Comparison of ENCODE assay signal across 11 cellular contexts in the genomic region with DNA sequence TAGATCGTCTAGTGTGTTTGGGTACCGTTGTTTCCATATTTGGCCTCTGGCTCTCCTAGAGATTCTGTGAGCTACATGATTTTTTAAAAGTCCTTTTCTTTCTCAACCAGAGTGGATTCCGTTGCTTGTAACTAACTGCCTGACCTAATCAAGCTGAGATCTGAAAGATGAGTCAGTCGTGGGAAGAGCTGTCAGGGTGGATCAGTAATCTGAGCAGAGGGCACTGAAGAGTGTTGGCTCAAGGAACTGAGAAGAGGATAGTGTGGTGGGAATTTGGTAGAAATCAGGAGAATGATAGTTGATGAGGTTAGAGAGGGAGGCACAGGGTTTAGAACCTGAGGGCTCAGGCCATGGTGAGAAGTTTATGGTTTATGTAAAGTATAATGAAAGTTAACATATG. TPM values are rescaled to one million over a fixed set of nuclear protein-coding genes. Genes with fewer than 3 reads are reported as not detected.
A peak's percentile ranks its signal among the peaks of the same experiment; 100 is the strongest.
DNase-seq lines count a peak whose midpoint lies in the region; ATAC-seq, FAIRE-seq and TF ChIP-seq lines count a peak whose summit lies in the region.
"Had no signal": no experiment of that assay in that cellular context is flagged by ENCODE, and none has a peak within 500 bp of the region (broad histone marks: within the 10 kb centered on the region; RNA-seq: fewer than 3 reads in every experiment).

No MANE protein-coding gene starts in this region.

- no peaks in the 10 kb centered on the region for H3K9me1 ChIP-seq in K562 (ENCODE audit: control insufficient read depth, insufficient read depth, low read length)

- no peak for ATAC-seq in CD4-positive, alpha-beta T cell (ENCODE audit: poor library complexity)
- no peak for ATAC-seq in K562
- peak in 1 of 2 donors; percentile 53 for ATAC-seq in natural killer cell treated with Interleukin-12 subunit alpha and Interleukin-12 subunit beta and Interleukin-15 and Interleukin-18, amount 100 ng/mL, for 72 hours
- ATAC-seq in HG02588 (IDR thresholded peaks at IDR 0.05; ENCODE audit: unreplicated experiment): no peak

- TF ChIP-seq POLR2A in K562 (conservative IDR thresholded peaks at IDR 0.05) (no peak), sigmoid colon (IDR thresholded peaks at IDR 0.05) (no peak)

- peak overlapping the region; percentile 86 for H3K27ac Mint-ChIP-seq in CD4-positive, alpha-beta T cell
- H3K27ac Mint-ChIP-seq in IgD-negative memory B cell: peak overlapping the region; percentile 9 to 64 (median 37)
- peak overlapping the region; percentile 97 for H3K27ac Mint-ChIP-seq in natural killer cell treated with Interleukin-12 subunit alpha and Interleukin-12 subunit beta and Interleukin-15 and Interleukin-18, amount 100 ng/mL, for 72 hours

- POLR2A ChIA-PET in CD4-positive, alpha-beta T cell (lab: Charles Lee): no interaction called here
- POLR2A ChIA-PET in K562 (lab: Yijun Ruan, JAX): no interaction called here

- in situ Hi-C loops in K562 (cut with MboI) (no loop called here), HAP-1 (cut with MboI; ENCODE audit: low sequenced_read_pairs) (no loop called here)

- no peaks in the 10 kb centered on the region for H3K27me3 Mint-ChIP-seq in CD4-positive, alpha-beta T cell
- H3K27me3 Mint-ChIP-seq in IgD-negative memory B cell: no peaks in the 10 kb centered on the region
- H3K27me3 Mint-ChIP-seq in natural killer cell treated with Interleukin-12 subunit alpha and Interleukin-12 subunit beta and Interleukin-15 and Interleukin-18, amount 100 ng/mL, for 72 hours: no peaks in the 10 kb centered on the region

- no peaks in the 10 kb centered on the region for H3K9me3 ChIP-seq in CD4-positive, alpha-beta T cell (ENCODE audit: control insufficient read depth, low read length)
- H3K9me3 ChIP-seq in K562 (replicated peaks; ENCODE audit: control insufficient read depth, insufficient read depth, low read depth, low read length) (no peaks in the 10 kb centered on the region), HAP-1 (no peaks in the 10 kb centered on the region), sigmoid colon (no peaks in the 10 kb centered on the region), kidney (ENCODE audit: control insufficient read depth in 1 of 2, low read length in 2 of 2) (no peaks in the 10 kb centered on the region)

- H2AFZ ChIP-seq in K562 (ENCODE audit: low read depth, low read length): 0 out of 2 replicates have a peak overlapping the region, but pooled peaks have one; percentile 24

- H3K36me3 ChIP-seq in K562 (ENCODE audit: control insufficient read depth, insufficient read depth, low read length): 0 out of 3 replicates have a peak, but pooled peaks cover 2% of the 10 kb centered on the region
- H3K36me3 ChIP-seq in HAP-1 (replicated peaks): 0 out of 2 replicates have a peak, but pooled peaks cover 2% of the 10 kb centered on the region
- peaks cover 0 to 30% (median under 1%) of the 10 kb centered on the region in 4 donors for H3K36me3 ChIP-seq in sigmoid colon
- H3K36me3 ChIP-seq in kidney (ENCODE audit: control insufficient read depth in 1 of 2, insufficient read depth in 2 of 2, low read length in 2 of 2): no peaks in the 10 kb centered on the region

- intact Hi-C loops in CD4-positive, alpha-beta T cell (cut with DNase I, micrococcal nuclease): loop anchor here in 1 of 2 experiments (5.0 to 10.0 kb wide), 2 partner anchors 54 to 203 kb away; a partner anchor contains a TSS
- intact Hi-C loops in K562 (cut with micrococcal nuclease) (no loop called here), sigmoid colon (cut with DNase I) (loop anchor here (10.0 kb wide), 1 partner anchor 206 kb away; no protein-coding TSS in a partner anchor), kidney (cut with DNase I) (no loop called here)

- CTCF ChIA-PET in CD4-positive, alpha-beta T cell (lab: Charles Lee): interaction anchor here (0.7 kb wide), 1 partner anchor 97 kb away, joined by 3 read pairs; no protein-coding TSS in a partner anchor
- CTCF ChIA-PET in K562 (lab: Yijun Ruan, JAX; ENCODE audit: low intra/inter-chr PET ratio): no interaction called here

- peaks cover 39% of the 10 kb centered on the region for H3K36me3 Mint-ChIP-seq in CD4-positive, alpha-beta T cell (ENCODE audit: low read depth)
- no peaks in the 10 kb centered on the region for H3K36me3 Mint-ChIP-seq in IgD-negative memory B cell
- peaks cover 25% of the 10 kb centered on the region for H3K36me3 Mint-ChIP-seq in natural killer cell treated with Interleukin-12 subunit alpha and Interleukin-12 subunit beta and Interleukin-15 and Interleukin-18, amount 100 ng/mL, for 72 hours

- peaks cover 12% of the 10 kb centered on the region for H3K79me2 ChIP-seq in K562 (ENCODE audit: control insufficient read depth, insufficient read depth, low read length)

- TF ChIP-seq EP300 in K562 (IDR thresholded peaks at IDR 0.05; ENCODE audit: low read length): no peak
- no peak for TF ChIP-seq EP300 in sigmoid colon (IDR thresholded peaks at IDR 0.05)

- H3K9me3 Mint-ChIP-seq in CD4-positive, alpha-beta T cell: no peaks in the 10 kb centered on the region
- no peaks in the 10 kb centered on the region for H3K9me3 Mint-ChIP-seq in IgD-negative memory B cell
- H3K9me3 Mint-ChIP-seq in natural killer cell treated with Interleukin-12 subunit alpha and Interleukin-12 subunit beta and Interleukin-15 and Interleukin-18, amount 100 ng/mL, for 72 hours: no peaks in the 10 kb centered on the region

- TF ChIP-seq RAD21 in K562 (CRISPR knock-in tag; conservative IDR thresholded peaks at IDR 0.05 in 1 of 2, IDR thresholded peaks at IDR 0.05 in 1 of 2): peak in 1 of 2 experiments; percentile 23; a peak in 1 of 4 replicates

- H3K4me3 ChIP-seq in K562: no peak overlapping the region
- no peak overlapping the region for H3K4me3 ChIP-seq in HAP-1
- no peak overlapping the region for H3K4me3 ChIP-seq in sigmoid colon
- no peak overlapping the region for H3K4me3 ChIP-seq in kidney (ENCODE audit: low read length in 2 of 2)

- no TSS peak for BruUV-seq in K562 (replicated peaks; lab: Mats Ljungman, UMichigan)

- no peak overlapping the region; the same call in 1 of the 2 replicates for H3K4me2 ChIP-seq in K562 (ENCODE audit: insufficient read depth, low read length)

- H3K27me3 ChIP-seq in CD4-positive, alpha-beta T cell (ENCODE audit: control insufficient read depth, insufficient read depth, low read length): no peaks in the 10 kb centered on the region
- H3K27me3 ChIP-seq in K562 (ENCODE audit: control insufficient read depth in 2 of 2, insufficient read depth in 2 of 2, low read length in 2 of 2): no peaks in the 10 kb centered on the region
- no peaks in the 10 kb centered on the region for H3K27me3 ChIP-seq in HAP-1 (ENCODE audit: low read depth)
- H3K27me3 ChIP-seq in sigmoid colon: no peaks in the 10 kb centered on the region

- H3K4me1 ChIP-seq in K562 (replicated peaks in 1 of 2; ENCODE audit: control insufficient read depth in 2 of 2, insufficient read depth in 2 of 2, low read length in 2 of 2) (peaks cover 12 to 30% of the 10 kb centered on the region in 2 experiments), HAP-1 (peaks cover 11% of the 10 kb centered on the region), sigmoid colon (peaks cover 0 to 6% (median 0%) of the 10 kb centered on the region in 4 donors), kidney (ENCODE audit: control insufficient read depth in 1 of 2, insufficient read depth in 1 of 2, low read depth in 1 of 2, low read length in 2 of 2) (peaks cover 0 to 4% of the 10 kb centered on the region in 2 donors)

- no peaks in the 10 kb centered on the region for H4K20me1 ChIP-seq in K562 (replicated peaks; ENCODE audit: control insufficient read depth, insufficient read depth, low read length)

- 29% methylated on average over 4 of the region's 4 CpGs for WGBS in K562 (ENCODE audit: insufficient coverage, low coverage, missing lambda C conversion rate)
- WGBS in sigmoid colon, 2 donors: 81 to 83% methylated on average over 4 of the region's 4 CpGs

- peak; percentile 58 for FAIRE-seq in K562 (lab: Jason Lieb, UNC)
- FAIRE-seq in kidney (lab: Jason Lieb, UNC): no peak
- FAIRE-seq: G401.6 had no signal

- H3K4me1 Mint-ChIP-seq in CD4-positive, alpha-beta T cell (ENCODE audit: low read depth): peaks cover 39% of the 10 kb centered on the region
- H3K4me1 Mint-ChIP-seq in IgD-negative memory B cell: peaks cover 17 to 36% (median 21%) of the 10 kb centered on the region in 3 donors
- peaks cover 52 to 63% of the 10 kb centered on the region in 2 donors for H3K4me1 Mint-ChIP-seq in natural killer cell treated with Interleukin-12 subunit alpha and Interleukin-12 subunit beta and Interleukin-15 and Interleukin-18, amount 100 ng/mL, for 72 hours (ENCODE audit: low read depth in 2 of 2)

- no peak overlapping the region for H3K4me3 Mint-ChIP-seq in CD4-positive, alpha-beta T cell
- peak overlapping the region in 1 of 4 donors; percentile 24 for H3K4me3 Mint-ChIP-seq in IgD-negative memory B cell
- H3K4me3 Mint-ChIP-seq in natural killer cell treated with Interleukin-12 subunit alpha and Interleukin-12 subunit beta and Interleukin-15 and Interleukin-18, amount 100 ng/mL, for 72 hours: peak overlapping the region; percentile 57

- no peak for DNase-seq in CD4-positive, alpha-beta T cell
- DNase-seq in K562 (ENCODE audit: extremely low read depth in 1 of 4, low spot score in 3 of 4) (peak in 2 of 4 experiments; percentile 32 to 48), HAP-1 (ENCODE audit: low spot score in 2 of 2) (no peak), sigmoid colon (no peak), kidney (no peak)
- DNase-seq in natural killer cell treated with Interleukin-12 subunit alpha and Interleukin-12 subunit beta and Interleukin-15 and Interleukin-18, amount 100 ng/mL, for 72 hours (ENCODE audit: low spot score): no peak
- DNase-seq: central memory CD4-positive, alpha-beta T cell had no signal

- no peak for TF ChIP-seq CTCF in CD4-positive, alpha-beta T cell (IDR thresholded peaks at IDR 0.05)
- TF ChIP-seq CTCF in K562 (IDR thresholded peaks at IDR 0.05 in 2 of 3, conservative IDR thresholded peaks at IDR 0.05 in 1 of 3; ENCODE audit: insufficient read depth in 2 of 3, low read depth in 1 of 3, low read length in 3 of 3): no peak
- no peak for TF ChIP-seq CTCF in sigmoid colon (IDR thresholded peaks at IDR 0.05)
- no peak for TF ChIP-seq CTCF in kidney (IDR thresholded peaks at IDR 0.05; ENCODE audit: borderline replicate concordance, extremely low read depth, insufficient read depth)

- H3K9ac ChIP-seq in K562 (ENCODE audit: insufficient read depth in 1 of 2, low read depth in 2 of 2, low read length in 2 of 2) (peak overlapping the region in 1 of 2 experiments; percentile 62; a peak in 1 of 4 replicates), kidney (ENCODE audit: low read length in 2 of 2) (no peak overlapping the region)

- H3K27ac ChIP-seq in CD4-positive, alpha-beta T cell (ENCODE audit: low read depth, low read length): no peak overlapping the region
- H3K27ac ChIP-seq in K562 (ENCODE audit: extremely low read depth, low read depth, low read length) (no peak overlapping the region), sigmoid colon (no peak overlapping the region), kidney (ENCODE audit: low read depth in 2 of 2, low read length in 2 of 2) (no peak overlapping the region)
- H3K27ac ChIP-seq: VCaP had no signal

RNA-seq across cellular contexts. Expression of a gene that starts 52.2 kb away (rescaled TPM):
- 10 to 100 TPM; 21.9 to 23.2 TPM for total RNA-seq in CD4-positive, alpha-beta T cell
- polyA plus RNA-seq in IgD-negative memory B cell (78.6 TPM), K562 (2011; rRNA removed) (5.3 and 5.8 TPM in 2 replicates), K562 (2014; fragmentation: Illumina TruSeq; extraction: Trizol) (5.9 and 7.4 TPM in 2 replicates), K562 (2014; fragmentation: Nextera tagmentation; extraction: Ambion mirVana) (1 to 10 TPM; 2.0 to 2.8 TPM), K562 (2014; rRNA removed) (5.9 and 6.7 TPM in 2 replicates), sigmoid colon (10 to 100 TPM in 1 of 3 donors, 1 to 10 TPM in 2; 2.4 to 20.8 (median 2.5) TPM), kidney (ENCODE audit: insufficient read depth, low read depth, low replicate concordance) (4.8 TPM)
- total RNA-seq in K562 (2011; cell fraction: chromatin; rRNA removed; ENCODE audit: low replicate concordance): 14.9 and 15.0 TPM in 2 replicates
- 7.1 and 7.5 TPM in 2 replicates for total RNA-seq in K562 (2011; cell fraction: nucleolus; rRNA removed)
- 11.6 and 16.0 TPM in 2 replicates for total RNA-seq in K562 (2011; cell fraction: nucleoplasm; rRNA removed)
- total RNA-seq in K562 (2014; rRNA removed) (5.1 and 5.2 TPM in 2 replicates), K562 (2014; rRNA removed; fragmentation: Illumina TruSeq; extraction: Trizol) (4.8 and 5.5 TPM in 2 replicates), K562 (2015; rRNA removed; fragmentation: Illumina TruSeq; extraction: Trizol) (8.9 and 9.3 TPM in 2 replicates), K562 (2021) (5.4 and 5.7 TPM in 2 replicates), sigmoid colon (10 to 100 TPM; 19.6 to 55.9 (median 27.8) TPM), kidney (22.1 TPM)
- 2.0 and 3.5 TPM in 2 replicates for polyA plus RNA-seq in K562 (2011; cell fraction: cytosol; rRNA removed)
- 21.1 and 28.3 TPM in 2 replicates for polyA plus RNA-seq in K562 (2011; cell fraction: nucleus; rRNA removed)
- 5.0 and 7.9 TPM in 2 replicates for polyA plus RNA-seq in K562 (2012)
- 4.8 and 5.0 TPM in 2 replicates for polyA minus RNA-seq in K562 (2011; rRNA and poly(A)+ RNA removed)
- 2.2 and 2.5 TPM in 2 replicates for polyA minus RNA-seq in K562 (2011; cell fraction: cytosol; rRNA and poly(A)+ RNA removed)
- polyA minus RNA-seq in K562 (2011; cell fraction: nucleus; rRNA and poly(A)+ RNA removed): 5.5 and 7.7 TPM in 2 replicates
- total RNA-seq in natural killer cell treated with Interleukin-12 subunit alpha and Interleukin-12 subunit beta and Interleukin-15 and Interleukin-18, amount 100 ng/mL, for 72 hours: 10 to 100 TPM; 27.8 to 46.7 TPM

Comparison
In these comparisons a context has a peak if more than half of its experiments do, and no peak if none do; other contexts are left out.
1. H3K27ac Mint-ChIP-seq: peak in every context shown above with its lines; median percentile 97 in natural killer cell treated with Interleukin-12 subunit alpha and Interleukin-12 subunit beta and Interleukin-15 and Interleukin-18, amount 100 ng/mL, for 72 hours; 86 in CD4-positive, alpha-beta T cell; 37 in IgD-negative memory B cell.